9 cellular contexts compared by ENCODE assay signal in genomic region chr12:42130670-42131402, GRCh38. TPM values are rescaled to one million over a fixed set of nuclear protein-coding genes. Genes with fewer than 3 reads are reported as not detected.
DNase-seq lines count a peak whose midpoint lies in the region; ATAC-seq and TF ChIP-seq lines count a peak whose summit lies in the region.
"Had no signal": no experiment of that assay in that cellular context is flagged by ENCODE, and none has a peak within 500 bp of the region (broad histone marks: within the 10 kb centered on the region; RNA-seq: fewer than 3 reads in every experiment).

No MANE protein-coding gene starts in this region.

- WGBS in adrenal gland, 4 donors, result 29 to 45% (median 40%) methylated on average over 4 of the region's 4 CpGs

- no peak overlapping the region for H3K4me3 Mint-ChIP-seq in activated CD4-positive, alpha-beta T cell treated with anti-CD3 and anti-CD28 coated beads for 36 hours
- no peak overlapping the region for H3K4me3 Mint-ChIP-seq in CD4-positive, alpha-beta memory T cell
- H3K4me3 Mint-ChIP-seq: nephron progenitor cell had no signal

- H3K4me3 ChIP-seq in adrenal gland, result peak overlapping the region in 1 of 4 donors; percentile 26
- no peak overlapping the region for H3K4me3 ChIP-seq in right atrium auricular region
- H3K4me3 ChIP-seq in tibial artery, result no peak overlapping the region
- H3K4me3 ChIP-seq in CD4-positive, alpha-beta memory T cell (ENCODE audit: low read length in 2 of 2), result no peak overlapping the region

- peaks cover 8 to 18% of the 10 kb centered on the region in 2 donors for H3K4me1 ChIP-seq in adrenal gland (replicated peaks in 1 of 2)
- H3K4me1 ChIP-seq in right atrium auricular region, result peaks cover 0 to 19% of the 10 kb centered on the region in 2 donors
- H3K4me1 ChIP-seq in tibial artery, result peaks cover 0 to 25% (median 10%) of the 10 kb centered on the region in 4 donors
- peaks cover 5% of the 10 kb centered on the region for H3K4me1 ChIP-seq in CD4-positive, alpha-beta memory T cell (ENCODE audit: insufficient read depth, low read length)

- DNase-seq in activated CD4-positive, alpha-beta T cell treated with anti-CD3 and anti-CD28 coated beads for 36 hours, result no peak
- no peak for DNase-seq in activated CD4-positive, alpha-beta T cell treated with anti-CD3 and anti-CD28 coated beads for 4 hours
- DNase-seq in adrenal gland (peak in 6 of 7 donors; percentile 41 to 66 (median 56)), right atrium auricular region (ENCODE audit: low spot score) (peak; percentile 70), tibial artery (peak; percentile 38 to 73), HT-29 (ENCODE audit: low spot score) (no peak), cerebellar cortex (ENCODE audit: low spot score) (no peak)
- no peak for DNase-seq in CD4-positive, alpha-beta memory T cell
- DNase-seq: nephron progenitor cell had no signal

- POLR2A ChIA-PET in activated CD4-positive, alpha-beta T cell treated with anti-CD3 and anti-CD28 coated beads for 36 hours (lab: Charles Lee), result no interaction called here
- POLR2A ChIA-PET in CD4-positive, alpha-beta memory T cell (lab: Charles Lee; ENCODE audit: partially characterized antibody), result interaction anchor here (1.0 kb wide), 1 partner anchor 209 kb away, joined by 3 read pairs; no protein-coding TSS in a partner anchor

- H3K27me3 Mint-ChIP-seq in activated CD4-positive, alpha-beta T cell treated with anti-CD3 and anti-CD28 coated beads for 36 hours, result no peaks in the 10 kb centered on the region
- no peaks in the 10 kb centered on the region for H3K27me3 Mint-ChIP-seq in CD4-positive, alpha-beta memory T cell

- H3K27me3 ChIP-seq in adrenal gland, result no peaks in the 10 kb centered on the region
- no peaks in the 10 kb centered on the region for H3K27me3 ChIP-seq in right atrium auricular region
- H3K27me3 ChIP-seq in tibial artery, result no peaks in the 10 kb centered on the region
- no peaks in the 10 kb centered on the region for H3K27me3 ChIP-seq in CD4-positive, alpha-beta memory T cell (ENCODE audit: insufficient read depth, low read length)

- no peak for TF ChIP-seq CTCF in adrenal gland (IDR thresholded peaks at IDR 0.05)
- no peak for TF ChIP-seq CTCF in right atrium auricular region (IDR thresholded peaks at IDR 0.05)
- no peak for TF ChIP-seq CTCF in tibial artery (IDR thresholded peaks at IDR 0.05)

- no peak for TF ChIP-seq POLR2A in adrenal gland (IDR thresholded peaks at IDR 0.05)

- H3K36me3 Mint-ChIP-seq in activated CD4-positive, alpha-beta T cell treated with anti-CD3 and anti-CD28 coated beads for 36 hours (ENCODE audit: low read depth), result no peaks in the 10 kb centered on the region
- H3K36me3 Mint-ChIP-seq in CD4-positive, alpha-beta memory T cell, result peaks cover 0 to under 1% of the 10 kb centered on the region in 2 donors

- H3K9me3 ChIP-seq in adrenal gland (replicated peaks in 1 of 3) (no peaks in the 10 kb centered on the region), right atrium auricular region (no peaks in the 10 kb centered on the region), tibial artery (no peaks in the 10 kb centered on the region)
- H3K9me3 ChIP-seq in CD4-positive, alpha-beta memory T cell (ENCODE audit: control insufficient read depth in 1 of 2, low read length in 2 of 2), result no peaks in the 10 kb centered on the region

- H3K27ac ChIP-seq in adrenal gland (peak overlapping the region in 3 of 5 donors; percentile 22 to 43 (median 29)), right atrium auricular region (no peak overlapping the region), tibial artery (no peak overlapping the region)
- no peak overlapping the region for H3K27ac ChIP-seq in CD4-positive, alpha-beta memory T cell (ENCODE audit: low read depth, low read length)

- H3K9me3 Mint-ChIP-seq in activated CD4-positive, alpha-beta T cell treated with anti-CD3 and anti-CD28 coated beads for 36 hours (ENCODE audit: low read depth), result no peaks in the 10 kb centered on the region
- H3K9me3 Mint-ChIP-seq in CD4-positive, alpha-beta memory T cell, result no peaks in the 10 kb centered on the region

- H3K36me3 ChIP-seq in adrenal gland (replicated peaks in 1 of 2) (no peaks in the 10 kb centered on the region), right atrium auricular region (no peaks in the 10 kb centered on the region), tibial artery (no peaks in the 10 kb centered on the region)
- no peaks in the 10 kb centered on the region for H3K36me3 ChIP-seq in CD4-positive, alpha-beta memory T cell (ENCODE audit: insufficient read depth, low read length)

- peak; percentile 70 for ATAC-seq in activated CD4-positive, alpha-beta T cell treated with anti-CD3 and anti-CD28 coated beads for 36 hours

- intact Hi-C loops in activated CD4-positive, alpha-beta T cell treated with anti-CD3 and anti-CD28 coated beads for 36 hours (cut with DNase I, micrococcal nuclease), result no loop called here
- intact Hi-C loops in adrenal gland (cut with DNase I), result loop anchor here in 1 of 2 donors (5.0 to 10.0 kb wide), 2 partner anchors 104 to 201 kb away; partner anchors contain the start of gene YAF2
- intact Hi-C loops in tibial artery (cut with DNase I; ENCODE audit: low total_unique reads), result no loop called here
- intact Hi-C loops in CD4-positive, alpha-beta memory T cell (cut with micrococcal nuclease), result no loop called here

- peaks cover 57% of the 10 kb centered on the region for H3K4me1 Mint-ChIP-seq in activated CD4-positive, alpha-beta T cell treated with anti-CD3 and anti-CD28 coated beads for 36 hours
- H3K4me1 Mint-ChIP-seq in CD4-positive, alpha-beta memory T cell, result peaks cover 36 to 55% (median 42%) of the 10 kb centered on the region in 4 donors

- no peak overlapping the region for H3K27ac Mint-ChIP-seq in activated CD4-positive, alpha-beta T cell treated with anti-CD3 and anti-CD28 coated beads for 36 hours
- H3K27ac Mint-ChIP-seq in CD4-positive, alpha-beta memory T cell, result peak overlapping the region in 1 of 7 donors; percentile 5
- H3K27ac Mint-ChIP-seq: nephron progenitor cell had no signal

- CTCF ChIA-PET in activated CD4-positive, alpha-beta T cell treated with anti-CD3 and anti-CD28 coated beads for 36 hours (lab: Charles Lee), result interaction anchor here (1.7 kb wide), 1 partner anchor 201 kb away, joined by 5 read pairs; no protein-coding TSS in a partner anchor
- CTCF ChIA-PET in CD4-positive, alpha-beta memory T cell (lab: Charles Lee; ENCODE audit: partially characterized antibody), result interaction anchor here (1.1 to 1.6 kb wide), 3 partner anchors 14 to 241 kb away, joined by 3 to 5 read pairs (median 4); partner anchors contain the start of gene GXYLT1

RNA-seq across cellular contexts. Expression of gene GXYLT1, which starts 13.8 kb away (rescaled TPM):
- 1 to 10 TPM; 6.1 to 6.7 TPM for total RNA-seq in activated CD4-positive, alpha-beta T cell treated with anti-CD3 and anti-CD28 coated beads for 36 hours
- total RNA-seq in adrenal gland, result 10 to 100 TPM in 2 of 8 donors, 1 to 10 TPM in 6; 6.9 to 11.9 (median 9.7) TPM
- 10 to 100 TPM in 1 of 3 donors, 1 to 10 TPM in 2; 1.6 to 13.1 (median 2.8) TPM for polyA plus RNA-seq in adrenal gland
- total RNA-seq in right atrium auricular region, result 1 to 10 TPM; 5.9 TPM
- total RNA-seq in HT-29 (2014; rRNA removed; shearing (Covaris generic)), result 4.6 and 6.3 TPM in 2 replicates
- 1 to 10 TPM; 8.3 to 9.5 TPM for total RNA-seq in CD4-positive, alpha-beta memory T cell
- polyA plus RNA-seq in CD4-positive, alpha-beta memory T cell, result 1 to 10 TPM; 2.3 to 4.0 TPM

Comparison
In these comparisons a context has a peak if more than half of its experiments do, and no peak if none do; other contexts are left out.
1. DNase-seq: peak in adrenal gland (6 of 7), right atrium auricular region (single experiment) and tibial artery (2 of 2); none in activated CD4-positive, alpha-beta T cell treated with anti-CD3 and anti-CD28 coated beads for 36 hours (single experiment), activated CD4-positive, alpha-beta T cell treated with anti-CD3 and anti-CD28 coated beads for 4 hours (0 of 2), HT-29 (single experiment), cerebellar cortex (single experiment) and CD4-positive, alpha-beta memory T cell (0 of 5).
2. H3K27ac ChIP-seq: peak in adrenal gland (3 of 5); none in right atrium auricular region (0 of 2), tibial artery (0 of 2) and CD4-positive, alpha-beta memory T cell (single experiment).